In the genomic region with DNA sequence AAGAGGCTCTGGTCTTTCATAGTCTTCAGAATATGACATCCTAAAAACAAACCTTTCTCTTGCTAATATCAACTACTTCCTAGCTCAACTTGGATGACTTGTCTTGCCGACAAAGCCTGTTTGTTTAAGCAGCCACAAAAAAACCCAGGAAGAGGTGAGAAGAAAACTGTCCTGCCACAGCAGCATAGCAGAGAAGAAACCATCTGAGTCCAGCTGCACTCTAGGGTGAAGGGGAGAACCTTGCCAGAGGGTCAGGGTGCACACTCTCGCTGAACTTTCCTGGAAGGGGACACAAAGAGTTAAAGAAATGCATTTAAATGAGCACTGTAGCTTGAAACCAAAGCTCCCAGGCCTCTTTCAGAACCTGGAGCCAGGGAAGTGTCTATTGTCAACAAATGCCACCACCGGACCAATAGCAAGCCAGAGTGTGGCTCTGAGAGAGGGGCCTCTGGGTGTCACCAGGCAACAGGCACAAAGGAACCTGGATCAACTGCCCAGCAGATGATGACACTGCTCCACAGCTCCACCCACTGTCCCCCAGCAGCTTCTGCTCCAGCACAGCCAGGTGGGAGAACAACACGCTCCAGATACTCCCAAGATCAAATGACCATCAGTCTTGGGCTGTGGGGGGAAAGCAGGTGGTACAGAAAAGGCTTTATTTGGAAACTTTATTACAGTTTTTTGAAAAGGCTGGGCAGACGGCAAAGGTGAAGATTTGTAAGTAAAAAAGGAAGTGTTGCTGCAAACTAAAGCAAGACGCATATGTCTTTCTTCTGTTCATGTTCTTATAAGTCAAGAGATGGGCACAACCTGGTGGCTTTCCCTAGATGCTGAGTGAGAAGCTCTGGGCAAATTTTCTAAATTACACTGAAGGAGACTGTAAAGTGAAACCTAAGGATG, we compare ENCODE assay signal across 10 cellular contexts.
DNase-seq lines count a peak whose midpoint lies in the region; ATAC-seq, FAIRE-seq and TF ChIP-seq lines count a peak whose summit lies in the region.
"Had no signal": no experiment of that assay in that cellular context is flagged by ENCODE, and none has a peak within 500 bp of the region (broad histone marks: within the 10 kb centered on the region; RNA-seq: fewer than 3 reads in every experiment).

No MANE protein-coding gene starts in this region.

- no peaks in the 10 kb centered on the region for H3K9me2 ChIP-seq in PC-3 (replicated peaks; ENCODE audit: low read length)

- DNase-seq in EL (peak; percentile 12), HuH-7 (ENCODE audit: low spot score) (peak; percentile 89), PC-3 (peak; percentile 25), lower lobe of right lung (peak; percentile 48), urothelium cell line (ENCODE audit: low spot score) (no peak)
- no peak for DNase-seq in activated T-cell treated with anti-CD3 and anti-CD28 coated beads, Interleukin-2, amount 50 U/mL, for 24 hours
- DNase-seq in natural killer cell treated with Interleukin-12 subunit alpha and Interleukin-12 subunit beta and Interleukin-15 and Interleukin-18, amount 100 ng/mL, for 72 hours (ENCODE audit: low spot score) = no peak
- no peak for DNase-seq in activated naive CD4-positive, alpha-beta T cell (lab: John Stamatoyannopoulos, UW)
- DNase-seq: activated B cell treated with CpG ODN at 0.5 μM for 24 hours, foreskin melanocyte had no signal

- H3K4me3 ChIP-seq in PC-3 (ENCODE audit: low read length) = no peak overlapping the region
- no peak overlapping the region for H3K4me3 ChIP-seq in lower lobe of right lung

- H3K9me3 ChIP-seq in PC-3 (ENCODE audit: low read length) (no peaks in the 10 kb centered on the region), lower lobe of right lung (no peaks in the 10 kb centered on the region)

- no peaks in the 10 kb centered on the region for H3K79me2 ChIP-seq in PC-3 (ENCODE audit: low read length)

- no peak overlapping the region for H3K4me3 Mint-ChIP-seq in activated T-cell treated with anti-CD3 and anti-CD28 coated beads, Interleukin-2, amount 50 U/mL, for 24 hours
- H3K4me3 Mint-ChIP-seq in natural killer cell treated with Interleukin-12 subunit alpha and Interleukin-12 subunit beta and Interleukin-15 and Interleukin-18, amount 100 ng/mL, for 72 hours = no peak overlapping the region
- H3K4me3 Mint-ChIP-seq: activated B cell treated with CpG ODN at 0.5 μM for 24 hours had no signal

- no peak for FAIRE-seq in urothelium cell line (lab: Jason Lieb, UNC)

- H3K27ac ChIP-seq in PC-3 (ENCODE audit: low read length) (no peak overlapping the region), lower lobe of right lung (no peak overlapping the region)

- H3K27me3 Mint-ChIP-seq in activated T-cell treated with anti-CD3 and anti-CD28 coated beads, Interleukin-2, amount 50 U/mL, for 24 hours = peaks cover 43% of the 10 kb centered on the region
- peaks cover 21 to 27% of the 10 kb centered on the region in 2 donors for H3K27me3 Mint-ChIP-seq in natural killer cell treated with Interleukin-12 subunit alpha and Interleukin-12 subunit beta and Interleukin-15 and Interleukin-18, amount 100 ng/mL, for 72 hours

- no peaks in the 10 kb centered on the region for H4K20me1 ChIP-seq in PC-3 (ENCODE audit: low read length)

- CTCF ChIA-PET in PC-3 (lab: Charles Lee) = no interaction called here

- no TSS peak for BruUV-seq in PC-3 (replicated peaks; lab: Mats Ljungman, UMichigan)

- TF ChIP-seq CTCF in PC-3 (conservative IDR thresholded peaks at IDR 0.05; ENCODE audit: low read depth, low read length) (peak; percentile 48; the same call in 1 of the 2 replicates), lower lobe of right lung (IDR thresholded peaks at IDR 0.05) (no peak)

- H3K27me3 ChIP-seq in PC-3 (ENCODE audit: low read length) = no peaks in the 10 kb centered on the region
- no peaks in the 10 kb centered on the region for H3K27me3 ChIP-seq in lower lobe of right lung (ENCODE audit: low read depth)

- no peaks in the 10 kb centered on the region for H3F3A ChIP-seq in PC-3 (ENCODE audit: low read length, unreplicated experiment)

- H3K36me3 ChIP-seq in PC-3 (ENCODE audit: low read depth, low read length) = no peaks in the 10 kb centered on the region
- H3K36me3 ChIP-seq in lower lobe of right lung = no peaks in the 10 kb centered on the region

- ATAC-seq in PC-3 (no peak), lower lobe of right lung (peak in 1 of 2 donors; percentile 61)
- ATAC-seq in natural killer cell treated with Interleukin-12 subunit alpha and Interleukin-12 subunit beta and Interleukin-15 and Interleukin-18, amount 100 ng/mL, for 72 hours = no peak

- intact Hi-C loops in PC-3 (cut with micrococcal nuclease) = no loop called here
- intact Hi-C loops in lower lobe of right lung (cut with DNase I) = no loop called here

- H3K9ac ChIP-seq in PC-3 (ENCODE audit: low read length) = no peak overlapping the region

- no peaks in the 10 kb centered on the region for H3K36me3 Mint-ChIP-seq in activated T-cell treated with anti-CD3 and anti-CD28 coated beads, Interleukin-2, amount 50 U/mL, for 24 hours (ENCODE audit: low read depth)
- H3K36me3 Mint-ChIP-seq in natural killer cell treated with Interleukin-12 subunit alpha and Interleukin-12 subunit beta and Interleukin-15 and Interleukin-18, amount 100 ng/mL, for 72 hours = no peaks in the 10 kb centered on the region

- 0 out of 2 replicates have a peak overlapping the region, but pooled peaks have one; percentile 5 for H3K4me2 ChIP-seq in PC-3 (ENCODE audit: low read length)

- no peaks in the 10 kb centered on the region for H3K9me3 Mint-ChIP-seq in activated T-cell treated with anti-CD3 and anti-CD28 coated beads, Interleukin-2, amount 50 U/mL, for 24 hours
- H3K9me3 Mint-ChIP-seq in natural killer cell treated with Interleukin-12 subunit alpha and Interleukin-12 subunit beta and Interleukin-15 and Interleukin-18, amount 100 ng/mL, for 72 hours = no peaks in the 10 kb centered on the region
- H3K9me3 Mint-ChIP-seq: activated B cell treated with CpG ODN at 0.5 μM for 24 hours had no signal

- POLR2A ChIA-PET in PC-3 (lab: Charles Lee; ENCODE audit: unreplicated experiment) = no interaction called here

- H2AFZ ChIP-seq in PC-3 (ENCODE audit: low read length) = no peak overlapping the region

- no peak overlapping the region for H3K27ac Mint-ChIP-seq in activated T-cell treated with anti-CD3 and anti-CD28 coated beads, Interleukin-2, amount 50 U/mL, for 24 hours
- H3K27ac Mint-ChIP-seq in natural killer cell treated with Interleukin-12 subunit alpha and Interleukin-12 subunit beta and Interleukin-15 and Interleukin-18, amount 100 ng/mL, for 72 hours = no peak overlapping the region
- H3K27ac Mint-ChIP-seq: activated B cell treated with CpG ODN at 0.5 μM for 24 hours had no signal

- H3K4me1 ChIP-seq in PC-3 (ENCODE audit: insufficient read depth, low read length) (peaks cover 60% of the 10 kb centered on the region), lower lobe of right lung (no peaks in the 10 kb centered on the region)

- H3K4me1 Mint-ChIP-seq in activated T-cell treated with anti-CD3 and anti-CD28 coated beads, Interleukin-2, amount 50 U/mL, for 24 hours (ENCODE audit: low read depth) = peaks cover 1% of the 10 kb centered on the region
- no peaks in the 10 kb centered on the region for H3K4me1 Mint-ChIP-seq in natural killer cell treated with Interleukin-12 subunit alpha and Interleukin-12 subunit beta and Interleukin-15 and Interleukin-18, amount 100 ng/mL, for 72 hours (ENCODE audit: low read depth in 2 of 2)

Comparison
In these comparisons a context has a peak if more than half of its experiments do, and no peak if none do; other contexts are left out.
1. DNase-seq: peak in EL (single experiment), HuH-7 (single experiment), PC-3 (single experiment) and lower lobe of right lung (single experiment); none in activated T-cell treated with anti-CD3 and anti-CD28 coated beads, Interleukin-2, amount 50 U/mL, for 24 hours (single experiment), natural killer cell treated with Interleukin-12 subunit alpha and Interleukin-12 subunit beta and Interleukin-15 and Interleukin-18, amount 100 ng/mL, for 72 hours (single experiment), activated naive CD4-positive, alpha-beta T cell (0 of 4) and urothelium cell line (single experiment).